In genomic region chr3:71488882-71489281, GRCh38 we compare ENCODE assay signal across 20 cellular contexts.
DNase-seq lines count a peak whose midpoint lies in the region; ATAC-seq and TF ChIP-seq lines count a peak whose summit lies in the region.
"Had no signal": no experiment of that assay in that cellular context is flagged by ENCODE, and none has a peak within 500 bp of the region (broad histone marks: within the 10 kb centered on the region; RNA-seq: fewer than 3 reads in every experiment).

No MANE protein-coding gene starts in this region.

- no peaks in the 10 kb centered on the region for H3K9me2 ChIP-seq in GM23248 (ENCODE audit: insufficient read depth)

- H3K36me3 Mint-ChIP-seq in activated CD4-positive, alpha-beta T cell treated with anti-CD3 and anti-CD28 coated beads for 36 hours (ENCODE audit: low read depth): peaks cover 30% of the 10 kb centered on the region
- peaks cover 61% of the 10 kb centered on the region for H3K36me3 Mint-ChIP-seq in CD4-positive, alpha-beta T cell (ENCODE audit: low read depth)
- peaks cover 2% of the 10 kb centered on the region for H3K36me3 Mint-ChIP-seq in T-helper 17 cell (ENCODE audit: low read depth)
- peaks cover 27% of the 10 kb centered on the region for H3K36me3 Mint-ChIP-seq in activated naive CD8-positive, alpha-beta T cell treated with anti-CD3 and anti-CD28 coated beads, Interleukin-2, amount 50 U/mL, for 24 hours (ENCODE audit: low read depth)

- intact Hi-C loops in activated CD4-positive, alpha-beta T cell treated with anti-CD3 and anti-CD28 coated beads for 36 hours (cut with DNase I, micrococcal nuclease): loop anchor here in 1 of 2 experiments (1.0 to 2.0 kb wide), 2 partner anchors 9 to 94 kb away; partner anchors contain the start of gene FOXP1
- intact Hi-C loops in CD4-positive, alpha-beta T cell (cut with DNase I, micrococcal nuclease): loop anchor here (2.0 to 5.0 kb wide), 3 partner anchors 34 to 93 kb away; partner anchors contain the start of gene FOXP1 (in 1 of the 2)

- no peak for ATAC-seq in activated CD4-positive, alpha-beta T cell treated with anti-CD3 and anti-CD28 coated beads for 36 hours
- no peak for ATAC-seq in CD4-positive, alpha-beta T cell (ENCODE audit: poor library complexity)
- no peak for ATAC-seq in T-helper 17 cell
- no peak for ATAC-seq in activated naive CD8-positive, alpha-beta T cell treated with anti-CD3 and anti-CD28 coated beads, Interleukin-2, amount 50 U/mL, for 24 hours
- ATAC-seq: foreskin keratinocyte, left lung, pancreas, Right ventricle myocardium inferior had no signal

- peaks cover 88% of the 10 kb centered on the region for H3K4me1 Mint-ChIP-seq in activated CD4-positive, alpha-beta T cell treated with anti-CD3 and anti-CD28 coated beads for 36 hours
- H3K4me1 Mint-ChIP-seq in CD4-positive, alpha-beta T cell (ENCODE audit: low read depth): peaks cover 92% of the 10 kb centered on the region
- peaks cover 53% of the 10 kb centered on the region for H3K4me1 Mint-ChIP-seq in T-helper 17 cell
- peaks cover 96% of the 10 kb centered on the region for H3K4me1 Mint-ChIP-seq in activated naive CD8-positive, alpha-beta T cell treated with anti-CD3 and anti-CD28 coated beads, Interleukin-2, amount 50 U/mL, for 24 hours
- H3K4me1 Mint-ChIP-seq: nephron had no signal

- peaks cover 15% of the 10 kb centered on the region; the same call in 1 of the 2 replicates for H3K36me3 ChIP-seq in GM23248 (ENCODE audit: low read depth)
- H3K36me3 ChIP-seq: BE2C had no signal

- H3K27me3 ChIP-seq in CD4-positive, alpha-beta T cell (ENCODE audit: control insufficient read depth, insufficient read depth, low read length): no peaks in the 10 kb centered on the region
- H3K27me3 ChIP-seq in GM23248 (replicated peaks; ENCODE audit: insufficient read depth): no peaks in the 10 kb centered on the region
- H3K27me3 ChIP-seq: BE2C, foreskin keratinocyte, left lung, pancreas had no signal

- H4K20me1 ChIP-seq in GM23248 (ENCODE audit: insufficient read depth): no peaks in the 10 kb centered on the region

- no peaks in the 10 kb centered on the region for H3K27me3 Mint-ChIP-seq in activated CD4-positive, alpha-beta T cell treated with anti-CD3 and anti-CD28 coated beads for 36 hours
- no peaks in the 10 kb centered on the region for H3K27me3 Mint-ChIP-seq in CD4-positive, alpha-beta T cell
- H3K27me3 Mint-ChIP-seq in T-helper 17 cell: no peaks in the 10 kb centered on the region
- H3K27me3 Mint-ChIP-seq in activated naive CD8-positive, alpha-beta T cell treated with anti-CD3 and anti-CD28 coated beads, Interleukin-2, amount 50 U/mL, for 24 hours: no peaks in the 10 kb centered on the region

- CTCF ChIA-PET in activated CD4-positive, alpha-beta T cell treated with anti-CD3 and anti-CD28 coated beads for 36 hours (lab: Charles Lee): interaction anchor here (0.7 to 1.9 kb wide), 8 partner anchors 8 to 92 kb away, joined by 3 to 8 read pairs (median 4); no protein-coding TSS in a partner anchor
- CTCF ChIA-PET in CD4-positive, alpha-beta T cell (lab: Charles Lee): interaction anchor here (1.0 to 2.6 kb wide), 7 partner anchors 20 to 116 kb away, joined by 3 to 10 read pairs (median 3); no protein-coding TSS in a partner anchor

- peaks cover 33% of the 10 kb centered on the region for H3K79me2 ChIP-seq in GM23248 (ENCODE audit: insufficient read depth)

- H3K27ac ChIP-seq in CD4-positive, alpha-beta T cell (ENCODE audit: low read depth, low read length): peak overlapping the region; percentile 88
- no peak overlapping the region for H3K27ac ChIP-seq in GM23248
- H3K27ac ChIP-seq: foreskin keratinocyte, left lung, pancreas had no signal

- no peak for TF ChIP-seq CTCF in CD4-positive, alpha-beta T cell (IDR thresholded peaks at IDR 0.05)

- in situ Hi-C loops in GM23248 (cut with MboI): no loop called here

- peak overlapping the region; percentile 89 for H3K27ac Mint-ChIP-seq in activated CD4-positive, alpha-beta T cell treated with anti-CD3 and anti-CD28 coated beads for 36 hours
- H3K27ac Mint-ChIP-seq in CD4-positive, alpha-beta T cell: peak overlapping the region; percentile 95
- H3K27ac Mint-ChIP-seq in T-helper 17 cell: peak overlapping the region; percentile 94
- H3K27ac Mint-ChIP-seq in activated naive CD8-positive, alpha-beta T cell treated with anti-CD3 and anti-CD28 coated beads, Interleukin-2, amount 50 U/mL, for 24 hours: peak overlapping the region; percentile 95
- H3K27ac Mint-ChIP-seq: nephron had no signal

- 87 to 95% methylated on average over 9 of the region's 9 CpGs for WGBS in GM23248 (ENCODE audit: low coverage in 1 of 2, low lambda C conversion rate in 2 of 2, missing lambda C conversion rate in 2 of 2), 2 experiments

- POLR2A ChIA-PET in activated CD4-positive, alpha-beta T cell treated with anti-CD3 and anti-CD28 coated beads for 36 hours (lab: Charles Lee): no interaction called here
- POLR2A ChIA-PET in CD4-positive, alpha-beta T cell (lab: Charles Lee): interaction anchor here (0.7 to 2.9 kb wide), 13 partner anchors 8 to 263 kb away, joined by 3 to 20 read pairs (median 3); no protein-coding TSS in a partner anchor

- peaks cover 15% of the 10 kb centered on the region for H3K9me3 Mint-ChIP-seq in activated CD4-positive, alpha-beta T cell treated with anti-CD3 and anti-CD28 coated beads for 36 hours (ENCODE audit: low read depth)
- H3K9me3 Mint-ChIP-seq in CD4-positive, alpha-beta T cell: peaks cover 3% of the 10 kb centered on the region
- peaks cover 12% of the 10 kb centered on the region for H3K9me3 Mint-ChIP-seq in activated naive CD8-positive, alpha-beta T cell treated with anti-CD3 and anti-CD28 coated beads, Interleukin-2, amount 50 U/mL, for 24 hours

- H3K4me3 Mint-ChIP-seq in activated CD4-positive, alpha-beta T cell treated with anti-CD3 and anti-CD28 coated beads for 36 hours: peak overlapping the region; percentile 60
- H3K4me3 Mint-ChIP-seq in CD4-positive, alpha-beta T cell: peak overlapping the region; percentile 84
- H3K4me3 Mint-ChIP-seq in T-helper 17 cell: peak overlapping the region; percentile 55
- peak overlapping the region; percentile 66 for H3K4me3 Mint-ChIP-seq in activated naive CD8-positive, alpha-beta T cell treated with anti-CD3 and anti-CD28 coated beads, Interleukin-2, amount 50 U/mL, for 24 hours
- H3K4me3 Mint-ChIP-seq: nephron had no signal

- H3K4me1 ChIP-seq in GM23248 (ENCODE audit: insufficient read depth): no peaks in the 10 kb centered on the region
- H3K4me1 ChIP-seq: BE2C, foreskin keratinocyte, pancreas had no signal

- H3K4me2 ChIP-seq in GM23248 (ENCODE audit: unreplicated experiment): no peak overlapping the region

- H3K9ac ChIP-seq in GM23248: no peak overlapping the region

- no peak overlapping the region for H3K4me3 ChIP-seq in GM23248
- H3K4me3 ChIP-seq: left lung, pancreas had no signal

- H3K9me3 ChIP-seq in CD4-positive, alpha-beta T cell (ENCODE audit: control insufficient read depth, low read length): no peaks in the 10 kb centered on the region
- H3K9me3 ChIP-seq in T-helper 17 cell (ENCODE audit: control insufficient read depth, low read length, poor library complexity, severe bottlenecking) (no peaks in the 10 kb centered on the region), GM23248 (ENCODE audit: low read depth) (no peaks in the 10 kb centered on the region)
- H3K9me3 ChIP-seq: BE2C, left lung, pancreas had no signal

- no peak for DNase-seq in activated CD4-positive, alpha-beta T cell treated with anti-CD3 and anti-CD28 coated beads for 36 hours
- no peak for DNase-seq in activated CD4-positive, alpha-beta T cell treated with anti-CD3 and anti-CD28 coated beads, Interleukin-2, amount 50 U/mL, for 4 hours
- no peak for DNase-seq in CD4-positive, alpha-beta T cell
- no peak for DNase-seq in T-helper 17 cell
- DNase-seq in activated naive CD8-positive, alpha-beta T cell treated with anti-CD3 and anti-CD28 coated beads, Interleukin-2, amount 50 U/mL, for 24 hours: no peak
- DNase-seq in stimulated activated naive CD4-positive, alpha-beta T cell treated with Interleukin-2 at 50 U/mL for 16 hours (lab: John Stamatoyannopoulos, UW): no peak
- no peak for DNase-seq in midbrain (lab: John Stamatoyannopoulos, UW)
- no peak for DNase-seq in GM23248
- DNase-seq: aorta, Calu3, erythroblast, foreskin keratinocyte, Kasumi-1, left lung, NCI-H187, NCI-H226, pancreas had no signal

- H2AFZ ChIP-seq in GM23248: no peak overlapping the region

- H3F3A ChIP-seq in GM23248 (ENCODE audit: insufficient read depth): no peaks in the 10 kb centered on the region
